ENCODE assay signal across 8 cellular contexts in genomic region chr14:105490572-105491365, GRCh38. TPM values are rescaled to one million over a fixed set of nuclear protein-coding genes. Genes with fewer than 3 reads are reported as not detected.
DNase-seq lines count a peak whose midpoint lies in the region; ATAC-seq and TF ChIP-seq lines count a peak whose summit lies in the region.

TSS of gene TEDC1 (plus strand) at chr14:105491246. CDS start at chr14:105491376, 130 bp downstream.

- H2BK5ac ChIP-seq in trophoblast cell (ENCODE audit: low read depth, low read length, poor library complexity), result peak within 1 kb of the TSS; percentile 49

- TF ChIP-seq POLR2A in adrenal gland (IDR thresholded peaks at IDR 0.05), result peak; percentile 40 to 68

- peak within 1 kb of the TSS; percentile 89 for H3K4me3 Mint-ChIP-seq in type B pancreatic cell

- H3K36me3 ChIP-seq in adrenal gland (replicated peaks in 1 of 2) (no peaks in the 10 kb centered on the region), trophoblast cell (ENCODE audit: control insufficient read depth in 1 of 2, insufficient read depth in 2 of 2, low read length in 2 of 2) (peaks cover 3 to 4% of the 10 kb centered on the region in 2 experiments)

- no peak within 1 kb of the TSS for H3K23ac ChIP-seq in trophoblast cell (ENCODE audit: low read length)

- H3K79me2 ChIP-seq in trophoblast cell (ENCODE audit: control insufficient read depth, insufficient read depth, low read length, poor library complexity), result peaks cover 2% of the 10 kb centered on the region

- no peak within 1 kb of the TSS for H2AK5ac ChIP-seq in trophoblast cell (ENCODE audit: low read length)

- H4K91ac ChIP-seq in trophoblast cell (ENCODE audit: low read depth, low read length), result peak within 1 kb of the TSS; percentile 79

- H3K14ac ChIP-seq in trophoblast cell (ENCODE audit: low read length), result peak within 1 kb of the TSS; percentile 78

- H3K9ac ChIP-seq in trophoblast cell (ENCODE audit: low read length), result peak within 1 kb of the TSS; percentile 72

- peak within 1 kb of the TSS; percentile 74 for H4K8ac ChIP-seq in trophoblast cell (ENCODE audit: low read depth, low read length)

- peaks cover 10% of the 10 kb centered on the region for H3K79me1 ChIP-seq in trophoblast cell (ENCODE audit: low read length)

- H3K27ac ChIP-seq in adrenal gland (peak within 1 kb of the TSS in 4 of 5 donors; percentile 82 to 91 (median 86)), trophoblast cell (ENCODE audit: low read depth, low read length) (peak within 1 kb of the TSS; percentile 92)

- peaks cover 10% of the 10 kb centered on the region for H3K27me3 Mint-ChIP-seq in type B pancreatic cell

- peak within 1 kb of the TSS; percentile 41 for H3K4ac ChIP-seq in trophoblast cell (ENCODE audit: low read depth, low read length)

- in situ Hi-C loops in GM13976 (cut with MboI; ENCODE audit: low sequenced_read_pairs, unreplicated experiment), result no loop called here

- H3K36me3 Mint-ChIP-seq in type B pancreatic cell, result no peaks in the 10 kb centered on the region

- H3K18ac ChIP-seq in trophoblast cell (ENCODE audit: low read length), result peak within 1 kb of the TSS; percentile 45

- no peaks in the 10 kb centered on the region for H3K9me3 Mint-ChIP-seq in type B pancreatic cell

- 0 to 1% (median 0%) methylated on average over 3 to 94 of the region's 94 CpGs for WGBS in adrenal gland, 4 donors
- no CpG with 5 or more reads among the region's 94 CpGs for WGBS in trophoblast cell (ENCODE audit: extremely low coverage, insufficient coverage, insufficient read length)

- TF ChIP-seq CTCF in GM13976 (IDR thresholded peaks at IDR 0.05; ENCODE audit: borderline replicate concordance, control extremely low read depth, extremely low read depth, insufficient read depth, missing control alignments), result peak; percentile 98
- peak; percentile 10 to 97 (median 67) for TF ChIP-seq CTCF in adrenal gland (IDR thresholded peaks at IDR 0.05)
- peak; percentile 87 for TF ChIP-seq CTCF in type B pancreatic cell (conservative IDR thresholded peaks at IDR 0.05)

- H2BK12ac ChIP-seq in trophoblast cell (ENCODE audit: low read length), result no peak within 1 kb of the TSS

- H3K4me3 ChIP-seq in adrenal gland, result peak within 1 kb of the TSS in 3 of 4 donors; percentile 29 to 77 (median 32)
- H3K4me3 ChIP-seq in trophoblast cell (ENCODE audit: low read depth, low read length), result peak within 1 kb of the TSS; percentile 76

- H3K4me1 ChIP-seq in adrenal gland (replicated peaks in 1 of 2) (peaks cover 7 to 29% of the 10 kb centered on the region in 2 donors), trophoblast cell (ENCODE audit: control insufficient read depth in 1 of 2, insufficient read depth in 2 of 2, low read length in 2 of 2) (peaks cover 17 to 29% of the 10 kb centered on the region in 2 experiments)

- peak within 1 kb of the TSS; percentile 93 for H3K27ac Mint-ChIP-seq in type B pancreatic cell

- H3K9me3 ChIP-seq in adrenal gland (replicated peaks in 1 of 3) (no peaks in the 10 kb centered on the region), trophoblast cell (ENCODE audit: insufficient read depth, low read depth, low read length) (peaks cover 15% of the 10 kb centered on the region)

- H3K27me3 ChIP-seq in adrenal gland (peaks cover 11% of the 10 kb centered on the region), trophoblast cell (ENCODE audit: insufficient read depth, low read length) (peaks cover 21% of the 10 kb centered on the region)

- peak; percentile 74 for ATAC-seq in HG02870 (IDR thresholded peaks at IDR 0.05; ENCODE audit: unreplicated experiment)

- H3K4me1 Mint-ChIP-seq in type B pancreatic cell (ENCODE audit: unreplicated experiment), result peaks cover 5% of the 10 kb centered on the region

- DNase-seq in GM13976 (ENCODE audit: low spot score), result peak; percentile 96
- peak; percentile 100 for DNase-seq in NCI-H146 (lab: John Stamatoyannopoulos, UW)
- DNase-seq in T-helper 1 cell, result peak; percentile 98 to 100 (median 98)
- peak; percentile 99 to 100 (median 100) for DNase-seq in adrenal gland
- peak; percentile 99 for DNase-seq in cardiac septum (ENCODE audit: low spot score)
- DNase-seq in trophoblast cell, result peak; percentile 100
- DNase-seq in type B pancreatic cell (ENCODE audit: extremely low spot score, unreplicated experiment), result peak; percentile 99

- peak within 1 kb of the TSS; percentile 63 for H4K12ac ChIP-seq in trophoblast cell (ENCODE audit: low read depth, low read length)

- peak within 1 kb of the TSS; percentile 96 for H3K4me2 ChIP-seq in trophoblast cell (ENCODE audit: low read length)

- H2BK120ac ChIP-seq in trophoblast cell (ENCODE audit: insufficient read depth, low read length, poor library complexity), result peak within 1 kb of the TSS; percentile 57

- peak within 1 kb of the TSS; percentile 58 for H2AFZ ChIP-seq in trophoblast cell (ENCODE audit: insufficient read depth, low read length, poor library complexity)

- intact Hi-C loops in adrenal gland (cut with DNase I), result no loop called here
- intact Hi-C loops in cardiac septum (cut with DNase I), result loop anchor here (2.0 to 5.0 kb wide), 2 partner anchors 16 to 37 kb away; partner anchors contain the start of genes CRIP2 and TMEM121

RNA-seq across cellular contexts. Expression of gene TEDC1, which starts in this region (rescaled TPM):
- total RNA-seq in adrenal gland (1 to 10 TPM; 1.4 to 6.2 (median 3.4) TPM), cardiac septum (3.8 TPM), type B pancreatic cell (ENCODE audit: low replicate concordance) (11.9 and 22.1 TPM in 2 replicates)
- 10 to 100 TPM in 2 of 3 donors, under 1 TPM in 1; 0.24 to 19.1 (median 12.7) TPM for polyA plus RNA-seq in adrenal gland
- 8.8 and 8.9 TPM in 2 replicates for polyA plus RNA-seq in trophoblast cell (2013)

Comparison
In these comparisons a context has a peak if more than half of its experiments do, and no peak if none do; other contexts are left out.
1. Peak in every context shown above with its lines: DNase-seq, ATAC-seq, H3K4me3 ChIP-seq and H3K27ac ChIP-seq.